Comparison of ENCODE assay signal across 15 cellular contexts in the genomic region with DNA sequence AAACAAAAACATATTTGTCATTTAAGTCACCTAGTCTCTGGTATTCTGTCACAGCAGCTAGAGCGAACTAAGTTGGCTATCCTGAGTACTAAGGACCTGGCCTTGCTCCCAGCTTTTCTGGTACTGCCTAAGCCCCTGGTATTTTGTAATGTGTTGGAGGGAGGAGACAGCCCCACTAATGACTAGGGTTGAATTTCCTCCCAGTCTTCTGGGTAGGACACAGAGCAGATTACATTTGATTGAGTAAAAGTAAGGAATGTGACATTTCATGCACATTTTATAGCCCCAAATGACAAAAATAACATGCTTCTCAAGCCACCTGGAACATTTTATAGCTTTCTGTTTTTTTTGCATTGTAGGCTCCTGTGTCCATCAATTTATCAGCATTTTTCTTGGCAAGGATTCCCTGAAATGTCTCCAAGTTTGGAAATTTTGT. TPM values are rescaled to one million over a fixed set of nuclear protein-coding genes. Genes with fewer than 3 reads are reported as not detected.
A peak's percentile ranks its signal among the peaks of the same experiment; 100 is the strongest.
DNase-seq lines count a peak whose midpoint lies in the region; ATAC-seq, FAIRE-seq and TF ChIP-seq lines count a peak whose summit lies in the region.
"Had no signal": no experiment of that assay in that cellular context is flagged by ENCODE, and none has a peak within 500 bp of the region (broad histone marks: within the 10 kb centered on the region; RNA-seq: fewer than 3 reads in every experiment).

No MANE protein-coding gene starts in this region.

- peak; percentile 81 for DNase-seq in AG20443 (ENCODE audit: low spot score)
- peak; percentile 72 for DNase-seq in NCI-H446 treated with DMSO at 0.1 percent for 48 hours (lab: John Stamatoyannopoulos, UW)
- DNase-seq in fibroblast of the aortic adventitia (ENCODE audit: low read depth) = peak; percentile 90
- DNase-seq in pancreas = peak in 3 of 6 donors; percentile 1 to 27 (median 18)
- no peak for DNase-seq in stimulated activated CD4-positive, alpha-beta T cell treated with anti-CD3 and anti-CD28 coated beads, Interleukin-15, amount 100 ng/mL, for 24 hours
- no peak for DNase-seq in GF-D8 (lab: John Stamatoyannopoulos, UW)
- DNase-seq in stimulated activated CD4-positive, alpha-beta T cell treated with anti-CD3 and anti-CD28 coated beads, Interleukin-2, amount 100 ng/mL, for 48 hours = no peak
- DNase-seq: activated CD4-positive, alpha-beta memory T cell treated with anti-CD3 and anti-CD28 coated beads for 36 hours; activated naive CD4-positive, alpha-beta T cell treated with anti-CD3 and anti-CD28 coated beads for 36 hours; mesenchymal stem cell; NCI-H187; T-helper 2 cell had no signal

- no peaks in the 10 kb centered on the region for H3K27me3 ChIP-seq in pancreas

- TF ChIP-seq CTCF in fibroblast of the aortic adventitia (IDR thresholded peaks at IDR 0.05; ENCODE audit: insufficient read depth, low read length) (no peak), pancreas (IDR thresholded peaks at IDR 0.05) (no peak)

- no peaks in the 10 kb centered on the region for H3K4me1 ChIP-seq in pancreas

- WGBS in pancreas, 2 donors = 44 to 58% methylated on average over 1 of the region's 1 CpG

- H3K36me3 ChIP-seq in pancreas = no peaks in the 10 kb centered on the region

- H3K4me3 ChIP-seq in fibroblast of the aortic adventitia (ENCODE audit: low read depth, low read length) = no peak overlapping the region
- H3K4me3 ChIP-seq in pancreas = no peak overlapping the region
- H3K4me3 ChIP-seq: GM23338 had no signal

- ATAC-seq in pancreas (peak in 3 of 4 donors; percentile 32 to 80 (median 57)), HG02938 (IDR thresholded peaks at IDR 0.05; ENCODE audit: unreplicated experiment) (no peak)
- ATAC-seq: GM23338 had no signal

- intact Hi-C loops in pancreas (cut with DNase I) = loop anchor here in 1 of 3 donors (10.0 kb wide), 1 partner anchor 78 kb away; the partner anchor contains the start of gene VARS2

- no peaks in the 10 kb centered on the region for H3K9me3 ChIP-seq in pancreas

- FAIRE-seq in pancreas (lab: Jason Lieb, UNC) = no peak

- no peak overlapping the region for H3K27ac ChIP-seq in pancreas
- H3K27ac ChIP-seq: C4-2B had no signal

RNA-seq across cellular contexts. Expression of gene DDR1, which starts 47.9 kb away (rescaled TPM):
- 7.7 and 41.9 TPM in 2 replicates for total RNA-seq in fibroblast of the aortic adventitia (ENCODE audit: low replicate concordance)
- total RNA-seq in pancreas = 100 to 1,000 TPM in 4 of 6 donors, 10 to 100 TPM in 2; 92.7 to 160 (median 118) TPM
- polyA plus RNA-seq in pancreas = 100 to 1,000 TPM; 103 to 149 TPM

Comparison
In these comparisons a context has a peak if more than half of its experiments do, and no peak if none do; other contexts are left out.
1. DNase-seq: peak in AG20443 (single experiment), NCI-H446 treated with DMSO at 0.1 percent for 48 hours (single experiment) and fibroblast of the aortic adventitia (single experiment); none in stimulated activated CD4-positive, alpha-beta T cell treated with anti-CD3 and anti-CD28 coated beads, Interleukin-15, amount 100 ng/mL, for 24 hours (single experiment), GF-D8 (single experiment) and stimulated activated CD4-positive, alpha-beta T cell treated with anti-CD3 and anti-CD28 coated beads, Interleukin-2, amount 100 ng/mL, for 48 hours (0 of 2).